In the genomic region with DNA sequence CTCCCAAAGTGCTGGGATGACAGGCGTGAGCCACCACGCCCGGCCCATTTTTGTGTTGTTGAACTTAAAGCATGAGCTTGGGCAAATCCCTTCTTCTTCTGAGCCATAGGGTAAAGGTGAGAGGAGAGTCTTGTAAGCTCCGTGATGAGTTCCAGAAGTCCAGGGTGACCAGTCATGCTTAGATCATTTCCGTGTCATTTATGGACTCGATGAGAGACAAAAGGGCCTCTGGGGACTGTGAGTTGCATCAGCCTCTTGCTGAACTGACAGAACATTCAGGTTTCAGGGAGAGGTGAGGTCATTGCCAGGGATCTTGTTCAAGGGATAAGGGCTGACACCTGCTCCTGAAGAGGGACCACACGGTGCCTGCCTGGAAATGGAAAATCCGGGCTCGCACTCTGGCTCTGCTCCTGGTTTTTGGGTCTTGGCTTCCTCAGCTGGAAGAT, we compare ENCODE assay signal across 1 cellular context.
TF ChIP-seq lines count a peak whose summit lies in the region.

No MANE protein-coding gene starts in this region.

TF ChIP-seq in HepG2, 621 proteins besides CTCF, POLR2A, EP300 and RAD21 (continued from another document and continues in another):
- TF ChIP-seq, protein P1, sequence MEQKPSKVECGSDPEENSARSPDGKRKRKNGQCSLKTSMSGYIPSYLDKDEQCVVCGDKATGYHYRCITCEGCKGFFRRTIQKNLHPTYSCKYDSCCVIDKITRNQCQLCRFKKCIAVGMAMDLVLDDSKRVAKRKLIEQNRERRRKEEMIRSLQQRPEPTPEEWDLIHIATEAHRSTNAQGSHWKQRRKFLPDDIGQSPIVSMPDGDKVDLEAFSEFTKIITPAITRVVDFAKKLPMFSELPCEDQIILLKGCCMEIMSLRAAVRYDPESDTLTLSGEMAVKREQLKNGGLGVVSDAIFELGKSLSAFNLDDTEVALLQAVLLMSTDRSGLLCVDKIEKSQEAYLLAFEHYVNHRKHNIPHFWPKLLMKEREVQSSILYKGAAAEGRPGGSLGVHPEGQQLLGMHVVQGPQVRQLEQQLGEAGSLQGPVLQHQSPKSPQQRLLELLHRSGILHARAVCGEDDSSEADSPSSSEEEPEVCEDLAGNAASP (CRISPR knock-in tag; IDR thresholded peaks at IDR 0.05; ENCODE audit: borderline replicate concordance): 0 out of 2 replicates have a peak, but pooled peaks have one; percentile 67
- TF ChIP-seq CEBPB (IDR thresholded peaks at IDR 0.05; ENCODE audit: borderline replicate concordance, low read depth, low read length) (peak; percentile 92), KDM1A (CRISPR knock-in tag; IDR thresholded peaks at IDR 0.05) (peak; percentile 12; the same call in 1 of the 2 replicates), NAIF1 (CRISPR knock-in tag; IDR thresholded peaks at IDR 0.05; ENCODE audit: borderline replicate concordance) (no peak), GATA4 (IDR thresholded peaks at IDR 0.05; ENCODE audit: borderline replicate concordance, low read depth) (no peak), NFKBIZ (CRISPR knock-in tag; IDR thresholded peaks at IDR 0.05) (no peak), ZNF792 (CRISPR knock-in tag; IDR thresholded peaks at IDR 0.05) (no peak), ZNF724P (CRISPR knock-in tag; IDR thresholded peaks at IDR 0.05; ENCODE audit: borderline replicate concordance) (no peak), ZFY (CRISPR knock-in tag; IDR thresholded peaks at IDR 0.05) (no peak), TAF15 (IDR thresholded peaks at IDR 0.05; ENCODE audit: low read depth, low read length, poor library complexity, severe bottlenecking) (no peak), ELF4 (CRISPR knock-in tag; IDR thresholded peaks at IDR 0.05; ENCODE audit: borderline replicate concordance) (no peak), KDM5A (IDR thresholded peaks at IDR 0.05; ENCODE audit: borderline replicate concordance, low read length) (no peak), SRY (CRISPR knock-in tag; IDR thresholded peaks at IDR 0.05) (no peak), JDP2 (CRISPR knock-in tag; IDR thresholded peaks at IDR 0.05; ENCODE audit: borderline replicate concordance) (no peak), JUN (CRISPR knock-in tag; IDR thresholded peaks at IDR 0.05) (0 out of 2 replicates have a peak, but pooled peaks have one; percentile 31), ZNF549 (CRISPR knock-in tag; IDR thresholded peaks at IDR 0.05) (no peak), TBX2 (CRISPR knock-in tag; IDR thresholded peaks at IDR 0.05; ENCODE audit: borderline replicate concordance) (no peak), ZNF484 (CRISPR knock-in tag; IDR thresholded peaks at IDR 0.05; ENCODE audit: borderline replicate concordance, low read depth) (no peak), ZFP1 (CRISPR knock-in tag; IDR thresholded peaks at IDR 0.05) (no peak), ONECUT2 (CRISPR knock-in tag; IDR thresholded peaks at IDR 0.05) (no peak), ZNF263 (CRISPR knock-in tag; IDR thresholded peaks at IDR 0.05) (no peak), ZNF20 (CRISPR knock-in tag; IDR thresholded peaks at IDR 0.05) (no peak), GFI1 (CRISPR knock-in tag; IDR thresholded peaks at IDR 0.05; ENCODE audit: borderline replicate concordance) (no peak), ZNF772 (CRISPR knock-in tag; IDR thresholded peaks at IDR 0.05) (no peak), SRF (IDR thresholded peaks at IDR 0.05; ENCODE audit: low read depth, low read length) (no peak), TOE1 (CRISPR knock-in tag; IDR thresholded peaks at IDR 0.05) (no peak), SRSF1 (optimal IDR thresholded peaks at IDR 0.05; ENCODE audit: low read depth, low read length) (no peak), STAT5B (CRISPR knock-in tag; IDR thresholded peaks at IDR 0.05) (no peak), ZNF841 (CRISPR knock-in tag; IDR thresholded peaks at IDR 0.05; ENCODE audit: borderline replicate concordance) (no peak), HHEX (CRISPR knock-in tag; IDR thresholded peaks at IDR 0.05) (no peak), ZKSCAN1 (IDR thresholded peaks at IDR 0.05; ENCODE audit: low read length) (no peak), RXRA (CRISPR knock-in tag; IDR thresholded peaks at IDR 0.05) (no peak), AHR (CRISPR knock-in tag; IDR thresholded peaks at IDR 0.05) (no peak), ZFP82 (CRISPR knock-in tag; IDR thresholded peaks at IDR 0.05; ENCODE audit: borderline replicate concordance) (no peak), ZNF780A (CRISPR knock-in tag; IDR thresholded peaks at IDR 0.05) (no peak), YY1 (IDR thresholded peaks at IDR 0.05; ENCODE audit: insufficient read depth, insufficient replicate concordance, low read depth, low read length) (no peak), JARID2 (CRISPR knock-in tag; IDR thresholded peaks at IDR 0.05; ENCODE audit: insufficient replicate concordance) (no peak), KLF6 (CRISPR knock-in tag; IDR thresholded peaks at IDR 0.05) (no peak), KMT2B (CRISPR knock-in tag; IDR thresholded peaks at IDR 0.05) (no peak), NFYC (CRISPR knock-in tag; IDR thresholded peaks at IDR 0.05) (no peak)
- TF ChIP-seq, protein P2, sequence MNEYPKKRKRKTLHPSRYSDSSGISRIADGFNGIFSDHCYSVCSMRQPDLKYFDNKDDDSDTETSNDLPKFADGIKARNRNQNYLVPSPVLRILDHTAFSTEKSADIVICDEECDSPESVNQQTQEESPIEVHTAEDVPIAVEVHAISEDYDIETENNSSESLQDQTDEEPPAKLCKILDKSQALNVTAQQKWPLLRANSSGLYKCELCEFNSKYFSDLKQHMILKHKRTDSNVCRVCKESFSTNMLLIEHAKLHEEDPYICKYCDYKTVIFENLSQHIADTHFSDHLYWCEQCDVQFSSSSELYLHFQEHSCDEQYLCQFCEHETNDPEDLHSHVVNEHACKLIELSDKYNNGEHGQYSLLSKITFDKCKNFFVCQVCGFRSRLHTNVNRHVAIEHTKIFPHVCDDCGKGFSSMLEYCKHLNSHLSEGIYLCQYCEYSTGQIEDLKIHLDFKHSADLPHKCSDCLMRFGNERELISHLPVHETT (CRISPR knock-in tag; conservative IDR thresholded peaks at IDR 0.05): no peak
- TF ChIP-seq, protein P3, sequence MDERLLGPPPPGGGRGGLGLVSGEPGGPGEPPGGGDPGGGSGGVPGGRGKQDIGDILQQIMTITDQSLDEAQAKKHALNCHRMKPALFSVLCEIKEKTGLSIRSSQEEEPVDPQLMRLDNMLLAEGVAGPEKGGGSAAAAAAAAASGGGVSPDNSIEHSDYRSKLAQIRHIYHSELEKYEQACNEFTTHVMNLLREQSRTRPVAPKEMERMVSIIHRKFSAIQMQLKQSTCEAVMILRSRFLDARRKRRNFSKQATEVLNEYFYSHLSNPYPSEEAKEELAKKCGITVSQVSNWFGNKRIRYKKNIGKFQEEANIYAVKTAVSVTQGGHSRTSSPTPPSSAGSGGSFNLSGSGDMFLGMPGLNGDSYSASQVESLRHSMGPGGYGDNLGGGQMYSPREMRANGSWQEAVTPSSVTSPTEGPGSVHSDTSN (CRISPR knock-in tag; IDR thresholded peaks at IDR 0.05): no peak
- TF ChIP-seq, protein P4, sequence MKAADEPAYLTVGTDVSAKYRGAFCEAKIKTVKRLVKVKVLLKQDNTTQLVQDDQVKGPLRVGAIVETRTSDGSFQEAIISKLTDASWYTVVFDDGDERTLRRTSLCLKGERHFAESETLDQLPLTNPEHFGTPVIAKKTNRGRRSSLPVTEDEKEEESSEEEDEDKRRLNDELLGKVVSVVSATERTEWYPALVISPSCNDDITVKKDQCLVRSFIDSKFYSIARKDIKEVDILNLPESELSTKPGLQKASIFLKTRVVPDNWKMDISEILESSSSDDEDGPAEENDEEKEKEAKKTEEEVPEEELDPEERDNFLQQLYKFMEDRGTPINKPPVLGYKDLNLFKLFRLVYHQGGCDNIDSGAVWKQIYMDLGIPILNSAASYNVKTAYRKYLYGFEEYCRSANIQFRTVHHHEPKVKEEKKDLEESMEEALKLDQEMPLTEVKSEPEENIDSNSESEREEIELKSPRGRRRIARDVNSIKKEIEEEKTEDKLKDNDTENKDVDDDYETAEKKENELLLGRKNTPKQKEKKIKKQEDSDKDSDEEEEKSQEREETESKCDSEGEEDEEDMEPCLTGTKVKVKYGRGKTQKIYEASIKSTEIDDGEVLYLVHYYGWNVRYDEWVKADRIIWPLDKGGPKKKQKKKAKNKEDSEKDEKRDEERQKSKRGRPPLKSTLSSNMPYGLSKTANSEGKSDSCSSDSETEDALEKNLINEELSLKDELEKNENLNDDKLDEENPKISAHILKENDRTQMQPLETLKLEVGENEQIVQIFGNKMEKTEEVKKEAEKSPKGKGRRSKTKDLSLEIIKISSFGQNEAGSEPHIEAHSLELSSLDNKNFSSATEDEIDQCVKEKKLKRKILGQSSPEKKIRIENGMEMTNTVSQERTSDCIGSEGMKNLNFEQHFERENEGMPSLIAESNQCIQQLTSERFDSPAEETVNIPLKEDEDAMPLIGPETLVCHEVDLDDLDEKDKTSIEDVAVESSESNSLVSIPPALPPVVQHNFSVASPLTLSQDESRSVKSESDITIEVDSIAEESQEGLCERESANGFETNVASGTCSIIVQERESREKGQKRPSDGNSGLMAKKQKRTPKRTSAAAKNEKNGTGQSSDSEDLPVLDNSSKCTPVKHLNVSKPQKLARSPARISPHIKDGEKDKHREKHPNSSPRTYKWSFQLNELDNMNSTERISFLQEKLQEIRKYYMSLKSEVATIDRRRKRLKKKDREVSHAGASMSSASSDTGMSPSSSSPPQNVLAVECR (CRISPR knock-in tag; IDR thresholded peaks at IDR 0.05; ENCODE audit: borderline replicate concordance): no peak; the same call in 1 of the 2 replicates
- TF ChIP-seq, protein P5, sequence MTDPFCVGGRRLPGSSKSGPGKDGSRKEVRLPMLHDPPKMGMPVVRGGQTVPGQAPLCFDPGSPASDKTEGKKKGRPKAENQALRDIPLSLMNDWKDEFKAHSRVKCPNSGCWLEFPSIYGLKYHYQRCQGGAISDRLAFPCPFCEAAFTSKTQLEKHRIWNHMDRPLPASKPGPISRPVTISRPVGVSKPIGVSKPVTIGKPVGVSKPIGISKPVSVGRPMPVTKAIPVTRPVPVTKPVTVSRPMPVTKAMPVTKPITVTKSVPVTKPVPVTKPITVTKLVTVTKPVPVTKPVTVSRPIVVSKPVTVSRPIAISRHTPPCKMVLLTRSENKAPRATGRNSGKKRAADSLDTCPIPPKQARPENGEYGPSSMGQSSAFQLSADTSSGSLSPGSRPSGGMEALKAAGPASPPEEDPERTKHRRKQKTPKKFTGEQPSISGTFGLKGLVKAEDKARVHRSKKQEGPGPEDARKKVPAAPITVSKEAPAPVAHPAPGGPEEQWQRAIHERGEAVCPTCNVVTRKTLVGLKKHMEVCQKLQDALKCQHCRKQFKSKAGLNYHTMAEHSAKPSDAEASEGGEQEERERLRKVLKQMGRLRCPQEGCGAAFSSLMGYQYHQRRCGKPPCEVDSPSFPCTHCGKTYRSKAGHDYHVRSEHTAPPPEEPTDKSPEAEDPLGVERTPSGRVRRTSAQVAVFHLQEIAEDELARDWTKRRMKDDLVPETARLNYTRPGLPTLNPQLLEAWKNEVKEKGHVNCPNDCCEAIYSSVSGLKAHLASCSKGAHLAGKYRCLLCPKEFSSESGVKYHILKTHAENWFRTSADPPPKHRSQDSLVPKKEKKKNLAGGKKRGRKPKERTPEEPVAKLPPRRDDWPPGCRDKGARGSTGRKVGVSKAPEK (CRISPR knock-in tag; IDR thresholded peaks at IDR 0.05; ENCODE audit: borderline replicate concordance): no peak
- TF ChIP-seq, protein P6, sequence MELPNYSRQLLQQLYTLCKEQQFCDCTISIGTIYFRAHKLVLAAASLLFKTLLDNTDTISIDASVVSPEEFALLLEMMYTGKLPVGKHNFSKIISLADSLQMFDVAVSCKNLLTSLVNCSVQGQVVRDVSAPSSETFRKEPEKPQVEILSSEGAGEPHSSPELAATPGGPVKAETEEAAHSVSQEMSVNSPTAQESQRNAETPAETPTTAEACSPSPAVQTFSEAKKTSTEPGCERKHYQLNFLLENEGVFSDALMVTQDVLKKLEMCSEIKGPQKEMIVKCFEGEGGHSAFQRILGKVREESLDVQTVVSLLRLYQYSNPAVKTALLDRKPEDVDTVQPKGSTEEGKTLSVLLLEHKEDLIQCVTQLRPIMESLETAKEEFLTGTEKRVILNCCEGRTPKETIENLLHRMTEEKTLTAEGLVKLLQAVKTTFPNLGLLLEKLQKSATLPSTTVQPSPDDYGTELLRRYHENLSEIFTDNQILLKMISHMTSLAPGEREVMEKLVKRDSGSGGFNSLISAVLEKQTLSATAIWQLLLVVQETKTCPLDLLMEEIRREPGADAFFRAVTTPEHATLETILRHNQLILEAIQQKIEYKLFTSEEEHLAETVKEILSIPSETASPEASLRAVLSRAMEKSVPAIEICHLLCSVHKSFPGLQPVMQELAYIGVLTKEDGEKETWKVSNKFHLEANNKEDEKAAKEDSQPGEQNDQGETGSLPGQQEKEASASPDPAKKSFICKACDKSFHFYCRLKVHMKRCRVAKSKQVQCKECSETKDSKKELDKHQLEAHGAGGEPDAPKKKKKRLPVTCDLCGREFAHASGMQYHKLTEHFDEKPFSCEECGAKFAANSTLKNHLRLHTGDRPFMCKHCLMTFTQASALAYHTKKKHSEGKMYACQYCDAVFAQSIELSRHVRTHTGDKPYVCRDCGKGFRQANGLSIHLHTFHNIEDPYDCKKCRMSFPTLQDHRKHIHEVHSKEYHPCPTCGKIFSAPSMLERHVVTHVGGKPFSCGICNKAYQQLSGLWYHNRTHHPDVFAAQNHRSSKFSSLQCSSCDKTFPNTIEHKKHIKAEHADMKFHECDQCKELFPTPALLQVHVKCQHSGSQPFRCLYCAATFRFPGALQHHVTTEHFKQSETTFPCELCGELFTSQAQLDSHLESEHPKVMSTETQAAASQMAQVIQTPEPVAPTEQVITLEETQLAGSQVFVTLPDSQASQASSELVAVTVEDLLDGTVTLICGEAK (IDR thresholded peaks at IDR 0.05): no peak
- TF ChIP-seq, protein P6 (CRISPR knock-in tag; IDR thresholded peaks at IDR 0.05): no peak
